In the genomic region with DNA sequence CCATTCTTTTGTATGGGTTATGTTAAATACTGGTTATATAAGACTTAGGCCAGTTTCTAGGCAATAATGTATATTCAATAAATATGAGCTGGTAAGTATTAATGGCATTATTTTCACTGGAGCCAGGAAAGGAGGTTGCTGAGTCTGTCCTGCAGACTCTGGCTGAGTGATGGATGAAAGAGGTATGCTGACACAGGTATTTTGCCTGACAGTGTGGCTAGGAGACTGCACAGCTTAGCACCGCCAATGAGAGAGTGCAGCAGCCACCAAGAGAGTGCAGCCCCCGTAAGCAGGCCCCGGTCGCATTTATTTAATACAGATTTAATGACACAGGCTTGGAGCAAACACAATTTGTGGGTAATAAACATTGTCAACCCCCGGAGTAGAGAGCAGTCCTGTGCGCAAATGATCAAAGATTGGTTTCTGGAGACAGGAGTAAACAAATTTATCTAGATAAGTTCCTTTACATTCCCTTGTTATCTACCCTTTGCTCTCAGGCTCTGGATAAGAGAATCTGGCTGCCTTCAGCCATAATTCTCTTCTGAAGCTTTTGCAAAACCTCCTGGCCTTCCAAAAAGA, we compare ENCODE assay signal across 1 cellular context.
A peak's percentile ranks its signal among the peaks of the same experiment; 100 is the strongest.
TF ChIP-seq lines count a peak whose summit lies in the region.

No MANE protein-coding gene starts in this region.

TF ChIP-seq in HepG2, 621 proteins besides CTCF, POLR2A, EP300 and RAD21:
- TF ChIP-seq TCF7 (IDR thresholded peaks at IDR 0.05; ENCODE audit: low read depth) (peak; percentile 47; the same call in 1 of the 2 replicates), ZNF629 (CRISPR knock-in tag; conservative IDR thresholded peaks at IDR 0.05) (no peak), MAFF (IDR thresholded peaks at IDR 0.05; ENCODE audit: low read depth, low read length) (peak; percentile 87), SMC3 (IDR thresholded peaks at IDR 0.05; ENCODE audit: low read length) (no peak), ZNF616 (CRISPR knock-in tag; IDR thresholded peaks at IDR 0.05; ENCODE audit: low read depth) (no peak), ELF3 (CRISPR knock-in tag; IDR thresholded peaks at IDR 0.05) (no peak), ISL2 (CRISPR knock-in tag; IDR thresholded peaks at IDR 0.05) (0 out of 2 replicates have a peak, but pooled peaks have one; percentile 15), PPARG (CRISPR knock-in tag; conservative IDR thresholded peaks at IDR 0.05) (no peak), ZNF44 (CRISPR knock-in tag; IDR thresholded peaks at IDR 0.05) (no peak), ZBTB21 (CRISPR knock-in tag; IDR thresholded peaks at IDR 0.05) (no peak), SOX6 (IDR thresholded peaks at IDR 0.05) (no peak), SOX6 (CRISPR knock-in tag; IDR thresholded peaks at IDR 0.05) (peak; percentile 29; the same call in 1 of the 2 replicates), HNRNPK (IDR thresholded peaks at IDR 0.05; ENCODE audit: low read depth, low read length, poor library complexity, severe bottlenecking) (no peak), MAFK (conservative IDR thresholded peaks at IDR 0.05 in 1 of 2, IDR thresholded peaks at IDR 0.05 in 1 of 2; ENCODE audit: low read length in 2 of 2) (peak; percentile 90 to 91), ZNF772 (CRISPR knock-in tag; IDR thresholded peaks at IDR 0.05) (no peak), DNMT3B (CRISPR knock-in tag; conservative IDR thresholded peaks at IDR 0.05) (no peak), GFI1 (CRISPR knock-in tag; IDR thresholded peaks at IDR 0.05; ENCODE audit: borderline replicate concordance) (peak; percentile 61; the same call in 1 of the 2 replicates), SOX13 (IDR thresholded peaks at IDR 0.05) (no peak), SOX13 (CRISPR knock-in tag; conservative IDR thresholded peaks at IDR 0.05 in 1 of 2, IDR thresholded peaks at IDR 0.05 in 1 of 2) (peak in 1 of 2 experiments; percentile 7; a peak in 1 of 4 replicates), SALL2 (CRISPR knock-in tag; IDR thresholded peaks at IDR 0.05) (no peak)
- TF ChIP-seq, protein P1, sequence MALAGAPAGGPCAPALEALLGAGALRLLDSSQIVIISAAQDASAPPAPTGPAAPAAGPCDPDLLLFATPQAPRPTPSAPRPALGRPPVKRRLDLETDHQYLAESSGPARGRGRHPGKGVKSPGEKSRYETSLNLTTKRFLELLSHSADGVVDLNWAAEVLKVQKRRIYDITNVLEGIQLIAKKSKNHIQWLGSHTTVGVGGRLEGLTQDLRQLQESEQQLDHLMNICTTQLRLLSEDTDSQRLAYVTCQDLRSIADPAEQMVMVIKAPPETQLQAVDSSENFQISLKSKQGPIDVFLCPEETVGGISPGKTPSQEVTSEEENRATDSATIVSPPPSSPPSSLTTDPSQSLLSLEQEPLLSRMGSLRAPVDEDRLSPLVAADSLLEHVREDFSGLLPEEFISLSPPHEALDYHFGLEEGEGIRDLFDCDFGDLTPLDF (CRISPR knock-in tag; IDR thresholded peaks at IDR 0.05) = no peak
- TF ChIP-seq, protein P2, sequence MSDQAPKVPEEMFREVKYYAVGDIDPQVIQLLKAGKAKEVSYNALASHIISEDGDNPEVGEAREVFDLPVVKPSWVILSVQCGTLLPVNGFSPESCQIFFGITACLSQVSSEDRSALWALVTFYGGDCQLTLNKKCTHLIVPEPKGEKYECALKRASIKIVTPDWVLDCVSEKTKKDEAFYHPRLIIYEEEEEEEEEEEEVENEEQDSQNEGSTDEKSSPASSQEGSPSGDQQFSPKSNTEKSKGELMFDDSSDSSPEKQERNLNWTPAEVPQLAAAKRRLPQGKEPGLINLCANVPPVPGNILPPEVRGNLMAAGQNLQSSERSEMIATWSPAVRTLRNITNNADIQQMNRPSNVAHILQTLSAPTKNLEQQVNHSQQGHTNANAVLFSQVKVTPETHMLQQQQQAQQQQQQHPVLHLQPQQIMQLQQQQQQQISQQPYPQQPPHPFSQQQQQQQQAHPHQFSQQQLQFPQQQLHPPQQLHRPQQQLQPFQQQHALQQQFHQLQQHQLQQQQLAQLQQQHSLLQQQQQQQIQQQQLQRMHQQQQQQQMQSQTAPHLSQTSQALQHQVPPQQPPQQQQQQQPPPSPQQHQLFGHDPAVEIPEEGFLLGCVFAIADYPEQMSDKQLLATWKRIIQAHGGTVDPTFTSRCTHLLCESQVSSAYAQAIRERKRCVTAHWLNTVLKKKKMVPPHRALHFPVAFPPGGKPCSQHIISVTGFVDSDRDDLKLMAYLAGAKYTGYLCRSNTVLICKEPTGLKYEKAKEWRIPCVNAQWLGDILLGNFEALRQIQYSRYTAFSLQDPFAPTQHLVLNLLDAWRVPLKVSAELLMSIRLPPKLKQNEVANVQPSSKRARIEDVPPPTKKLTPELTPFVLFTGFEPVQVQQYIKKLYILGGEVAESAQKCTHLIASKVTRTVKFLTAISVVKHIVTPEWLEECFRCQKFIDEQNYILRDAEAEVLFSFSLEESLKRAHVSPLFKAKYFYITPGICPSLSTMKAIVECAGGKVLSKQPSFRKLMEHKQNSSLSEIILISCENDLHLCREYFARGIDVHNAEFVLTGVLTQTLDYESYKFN (CRISPR knock-in tag; conservative IDR thresholded peaks at IDR 0.05) = peak; percentile 62
- TF ChIP-seq, protein P3, sequence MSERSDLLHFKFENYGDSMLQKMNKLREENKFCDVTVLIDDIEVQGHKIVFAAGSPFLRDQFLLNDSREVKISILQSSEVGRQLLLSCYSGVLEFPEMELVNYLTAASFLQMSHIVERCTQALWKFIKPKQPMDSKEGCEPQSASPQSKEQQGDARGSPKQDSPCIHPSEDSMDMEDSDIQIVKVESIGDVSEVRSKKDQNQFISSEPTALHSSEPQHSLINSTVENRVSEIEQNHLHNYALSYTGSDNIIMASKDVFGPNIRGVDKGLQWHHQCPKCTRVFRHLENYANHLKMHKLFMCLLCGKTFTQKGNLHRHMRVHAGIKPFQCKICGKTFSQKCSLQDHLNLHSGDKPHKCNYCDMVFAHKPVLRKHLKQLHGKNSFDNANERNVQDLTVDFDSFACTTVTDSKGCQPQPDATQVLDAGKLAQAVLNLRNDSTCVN (CRISPR knock-in tag; IDR thresholded peaks at IDR 0.05; ENCODE audit: borderline replicate concordance) = peak; percentile 98
- TF ChIP-seq, protein P4, sequence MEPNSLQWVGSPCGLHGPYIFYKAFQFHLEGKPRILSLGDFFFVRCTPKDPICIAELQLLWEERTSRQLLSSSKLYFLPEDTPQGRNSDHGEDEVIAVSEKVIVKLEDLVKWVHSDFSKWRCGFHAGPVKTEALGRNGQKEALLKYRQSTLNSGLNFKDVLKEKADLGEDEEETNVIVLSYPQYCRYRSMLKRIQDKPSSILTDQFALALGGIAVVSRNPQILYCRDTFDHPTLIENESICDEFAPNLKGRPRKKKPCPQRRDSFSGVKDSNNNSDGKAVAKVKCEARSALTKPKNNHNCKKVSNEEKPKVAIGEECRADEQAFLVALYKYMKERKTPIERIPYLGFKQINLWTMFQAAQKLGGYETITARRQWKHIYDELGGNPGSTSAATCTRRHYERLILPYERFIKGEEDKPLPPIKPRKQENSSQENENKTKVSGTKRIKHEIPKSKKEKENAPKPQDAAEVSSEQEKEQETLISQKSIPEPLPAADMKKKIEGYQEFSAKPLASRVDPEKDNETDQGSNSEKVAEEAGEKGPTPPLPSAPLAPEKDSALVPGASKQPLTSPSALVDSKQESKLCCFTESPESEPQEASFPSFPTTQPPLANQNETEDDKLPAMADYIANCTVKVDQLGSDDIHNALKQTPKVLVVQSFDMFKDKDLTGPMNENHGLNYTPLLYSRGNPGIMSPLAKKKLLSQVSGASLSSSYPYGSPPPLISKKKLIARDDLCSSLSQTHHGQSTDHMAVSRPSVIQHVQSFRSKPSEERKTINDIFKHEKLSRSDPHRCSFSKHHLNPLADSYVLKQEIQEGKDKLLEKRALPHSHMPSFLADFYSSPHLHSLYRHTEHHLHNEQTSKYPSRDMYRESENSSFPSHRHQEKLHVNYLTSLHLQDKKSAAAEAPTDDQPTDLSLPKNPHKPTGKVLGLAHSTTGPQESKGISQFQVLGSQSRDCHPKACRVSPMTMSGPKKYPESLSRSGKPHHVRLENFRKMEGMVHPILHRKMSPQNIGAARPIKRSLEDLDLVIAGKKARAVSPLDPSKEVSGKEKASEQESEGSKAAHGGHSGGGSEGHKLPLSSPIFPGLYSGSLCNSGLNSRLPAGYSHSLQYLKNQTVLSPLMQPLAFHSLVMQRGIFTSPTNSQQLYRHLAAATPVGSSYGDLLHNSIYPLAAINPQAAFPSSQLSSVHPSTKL (CRISPR knock-in tag; IDR thresholded peaks at IDR 0.05) = peak; percentile 24; the same call in 1 of the 2 replicates
- TF ChIP-seq, protein P5, sequence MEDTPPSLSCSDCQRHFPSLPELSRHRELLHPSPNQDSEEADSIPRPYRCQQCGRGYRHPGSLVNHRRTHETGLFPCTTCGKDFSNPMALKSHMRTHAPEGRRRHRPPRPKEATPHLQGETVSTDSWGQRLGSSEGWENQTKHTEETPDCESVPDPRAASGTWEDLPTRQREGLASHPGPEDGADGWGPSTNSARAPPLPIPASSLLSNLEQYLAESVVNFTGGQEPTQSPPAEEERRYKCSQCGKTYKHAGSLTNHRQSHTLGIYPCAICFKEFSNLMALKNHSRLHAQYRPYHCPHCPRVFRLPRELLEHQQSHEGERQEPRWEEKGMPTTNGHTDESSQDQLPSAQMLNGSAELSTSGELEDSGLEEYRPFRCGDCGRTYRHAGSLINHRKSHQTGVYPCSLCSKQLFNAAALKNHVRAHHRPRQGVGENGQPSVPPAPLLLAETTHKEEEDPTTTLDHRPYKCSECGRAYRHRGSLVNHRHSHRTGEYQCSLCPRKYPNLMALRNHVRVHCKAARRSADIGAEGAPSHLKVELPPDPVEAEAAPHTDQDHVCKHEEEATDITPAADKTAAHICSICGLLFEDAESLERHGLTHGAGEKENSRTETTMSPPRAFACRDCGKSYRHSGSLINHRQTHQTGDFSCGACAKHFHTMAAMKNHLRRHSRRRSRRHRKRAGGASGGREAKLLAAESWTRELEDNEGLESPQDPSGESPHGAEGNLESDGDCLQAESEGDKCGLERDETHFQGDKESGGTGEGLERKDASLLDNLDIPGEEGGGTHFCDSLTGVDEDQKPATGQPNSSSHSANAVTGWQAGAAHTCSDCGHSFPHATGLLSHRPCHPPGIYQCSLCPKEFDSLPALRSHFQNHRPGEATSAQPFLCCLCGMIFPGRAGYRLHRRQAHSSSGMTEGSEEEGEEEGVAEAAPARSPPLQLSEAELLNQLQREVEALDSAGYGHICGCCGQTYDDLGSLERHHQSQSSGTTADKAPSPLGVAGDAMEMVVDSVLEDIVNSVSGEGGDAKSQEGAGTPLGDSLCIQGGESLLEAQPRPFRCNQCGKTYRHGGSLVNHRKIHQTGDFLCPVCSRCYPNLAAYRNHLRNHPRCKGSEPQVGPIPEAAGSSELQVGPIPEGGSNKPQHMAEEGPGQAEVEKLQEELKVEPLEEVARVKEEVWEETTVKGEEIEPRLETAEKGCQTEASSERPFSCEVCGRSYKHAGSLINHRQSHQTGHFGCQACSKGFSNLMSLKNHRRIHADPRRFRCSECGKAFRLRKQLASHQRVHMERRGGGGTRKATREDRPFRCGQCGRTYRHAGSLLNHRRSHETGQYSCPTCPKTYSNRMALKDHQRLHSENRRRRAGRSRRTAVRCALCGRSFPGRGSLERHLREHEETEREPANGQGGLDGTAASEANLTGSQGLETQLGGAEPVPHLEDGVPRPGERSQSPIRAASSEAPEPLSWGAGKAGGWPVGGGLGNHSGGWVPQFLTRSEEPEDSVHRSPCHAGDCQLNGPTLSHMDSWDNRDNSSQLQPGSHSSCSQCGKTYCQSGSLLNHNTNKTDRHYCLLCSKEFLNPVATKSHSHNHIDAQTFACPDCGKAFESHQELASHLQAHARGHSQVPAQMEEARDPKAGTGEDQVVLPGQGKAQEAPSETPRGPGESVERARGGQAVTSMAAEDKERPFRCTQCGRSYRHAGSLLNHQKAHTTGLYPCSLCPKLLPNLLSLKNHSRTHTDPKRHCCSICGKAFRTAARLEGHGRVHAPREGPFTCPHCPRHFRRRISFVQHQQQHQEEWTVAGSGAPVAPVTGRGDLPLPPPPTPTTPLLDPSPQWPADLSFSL (CRISPR knock-in tag; IDR thresholded peaks at IDR 0.05) = no peak
- TF ChIP-seq, protein P6, sequence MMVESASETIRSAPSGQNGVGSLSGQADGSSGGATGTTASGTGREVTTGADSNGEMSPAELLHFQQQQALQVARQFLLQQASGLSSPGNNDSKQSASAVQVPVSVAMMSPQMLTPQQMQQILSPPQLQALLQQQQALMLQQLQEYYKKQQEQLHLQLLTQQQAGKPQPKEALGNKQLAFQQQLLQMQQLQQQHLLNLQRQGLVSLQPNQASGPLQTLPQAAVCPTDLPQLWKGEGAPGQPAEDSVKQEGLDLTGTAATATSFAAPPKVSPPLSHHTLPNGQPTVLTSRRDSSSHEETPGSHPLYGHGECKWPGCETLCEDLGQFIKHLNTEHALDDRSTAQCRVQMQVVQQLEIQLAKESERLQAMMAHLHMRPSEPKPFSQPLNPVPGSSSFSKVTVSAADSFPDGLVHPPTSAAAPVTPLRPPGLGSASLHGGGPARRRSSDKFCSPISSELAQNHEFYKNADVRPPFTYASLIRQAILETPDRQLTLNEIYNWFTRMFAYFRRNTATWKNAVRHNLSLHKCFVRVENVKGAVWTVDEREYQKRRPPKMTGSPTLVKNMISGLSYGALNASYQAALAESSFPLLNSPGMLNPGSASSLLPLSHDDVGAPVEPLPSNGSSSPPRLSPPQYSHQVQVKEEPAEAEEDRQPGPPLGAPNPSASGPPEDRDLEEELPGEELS (CRISPR knock-in tag; IDR thresholded peaks at IDR 0.05) = peak; percentile 46; the same call in 1 of the 2 replicates
- TF ChIP-seq, protein P7, sequence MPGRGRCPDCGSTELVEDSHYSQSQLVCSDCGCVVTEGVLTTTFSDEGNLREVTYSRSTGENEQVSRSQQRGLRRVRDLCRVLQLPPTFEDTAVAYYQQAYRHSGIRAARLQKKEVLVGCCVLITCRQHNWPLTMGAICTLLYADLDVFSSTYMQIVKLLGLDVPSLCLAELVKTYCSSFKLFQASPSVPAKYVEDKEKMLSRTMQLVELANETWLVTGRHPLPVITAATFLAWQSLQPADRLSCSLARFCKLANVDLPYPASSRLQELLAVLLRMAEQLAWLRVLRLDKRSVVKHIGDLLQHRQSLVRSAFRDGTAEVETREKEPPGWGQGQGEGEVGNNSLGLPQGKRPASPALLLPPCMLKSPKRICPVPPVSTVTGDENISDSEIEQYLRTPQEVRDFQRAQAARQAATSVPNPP (CRISPR knock-in tag; IDR thresholded peaks at IDR 0.05) = no peak
